9 cellular contexts compared by ENCODE assay signal in the genomic region with DNA sequence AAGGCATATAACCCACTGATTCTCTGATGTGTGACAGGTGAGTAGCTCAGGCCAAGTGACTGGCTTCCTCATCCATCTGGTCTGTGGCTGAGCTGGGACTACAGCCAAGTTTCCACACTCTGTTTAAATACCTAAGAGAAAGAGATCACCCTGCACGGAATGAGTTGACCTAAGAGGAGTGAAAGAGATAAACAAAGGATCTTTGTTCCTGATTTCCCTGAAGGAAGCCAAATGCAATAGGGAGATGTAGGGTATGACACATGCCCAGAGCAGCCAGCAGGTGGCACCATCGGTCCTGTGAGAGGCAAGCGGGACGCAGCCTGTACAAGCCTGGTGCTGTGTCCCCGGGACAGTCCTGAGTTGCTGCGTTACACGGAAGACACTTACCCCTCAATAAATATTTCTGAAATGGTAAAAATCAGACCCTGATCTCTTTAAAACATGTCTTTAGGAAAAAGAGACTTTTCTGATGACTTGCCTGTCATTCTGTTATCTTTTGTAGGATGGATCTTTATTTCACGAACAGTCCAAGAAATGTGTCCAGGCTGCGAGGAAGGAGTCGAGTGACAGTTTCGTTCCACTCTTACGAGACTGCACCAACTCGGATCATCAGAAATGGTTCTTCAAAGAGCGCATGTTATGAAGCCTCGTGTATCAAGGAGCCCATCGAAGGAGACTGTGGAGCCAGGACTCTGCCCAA. TPM values are rescaled to one million over a fixed set of nuclear protein-coding genes. Genes with fewer than 3 reads are reported as not detected.
DNase-seq lines count a peak whose midpoint lies in the region; ATAC-seq, FAIRE-seq and TF ChIP-seq lines count a peak whose summit lies in the region.
"Had no signal": no experiment of that assay in that cellular context is flagged by ENCODE, and none has a peak within 500 bp of the region (broad histone marks: within the 10 kb centered on the region; RNA-seq: fewer than 3 reads in every experiment).

No MANE protein-coding gene starts in this region.

- H3K4me3 ChIP-seq in esophagus muscularis mucosa, result peak overlapping the region; percentile 35 to 47 (median 43)

- no peaks in the 10 kb centered on the region for H3K27me3 Mint-ChIP-seq in naive B cell
- H3K27me3 Mint-ChIP-seq: activated naive CD8-positive, alpha-beta T cell had no signal

- no peak overlapping the region for H3K4me3 Mint-ChIP-seq in naive B cell
- H3K4me3 Mint-ChIP-seq: activated naive CD8-positive, alpha-beta T cell had no signal

- H3K9me3 ChIP-seq in esophagus muscularis mucosa, result no peaks in the 10 kb centered on the region

- 21% methylated on average over 16 of the region's 16 CpGs for WGBS in esophagus muscularis mucosa

- DNase-seq in CMK (ENCODE audit: low read depth), result peak; percentile 50
- DNase-seq in HTR-8/SVneo (ENCODE audit: insufficient read length, low spot score), result peak; percentile 74
- DNase-seq in OCI-M1 (lab: John Stamatoyannopoulos, UW), result peak; percentile 91
- DNase-seq in activated T-cell treated with anti-CD3 and anti-CD28 coated beads for 48 hours (ENCODE audit: low read depth), result peak; percentile 71
- DNase-seq in esophagus muscularis mucosa (ENCODE audit: extremely low spot score), result no peak
- DNase-seq in naive B cell, result peak; percentile 41
- peak; percentile 35 to 49 for DNase-seq in stimulated activated CD8-positive, alpha-beta memory T cell treated with anti-CD3 and anti-CD28 coated beads, Interleukin-7, amount 100 ng/mL, for 1 hour (ENCODE audit: low read depth in 2 of 2)

- H3K36me3 Mint-ChIP-seq in naive B cell, result peaks cover 0 to 4% of the 10 kb centered on the region in 2 donors

- H3K4me1 ChIP-seq in esophagus muscularis mucosa, result peaks cover 5 to 48% (median 43%) of the 10 kb centered on the region in 4 donors

- H3K27me3 ChIP-seq in esophagus muscularis mucosa, result no peaks in the 10 kb centered on the region

- peak overlapping the region; percentile 73 to 86 (median 78) for H3K27ac ChIP-seq in esophagus muscularis mucosa (replicated peaks in 1 of 4)

- H3K9me3 Mint-ChIP-seq in naive B cell, result no peaks in the 10 kb centered on the region

- TF ChIP-seq EP300 in esophagus muscularis mucosa (IDR thresholded peaks at IDR 0.05), result no peak

- H3K36me3 ChIP-seq in esophagus muscularis mucosa, result peaks cover 0 to 9% (median 4%) of the 10 kb centered on the region in 4 donors

- peak; percentile 49 for FAIRE-seq in HTR-8/SVneo (lab: Jason Lieb, UNC)

- H3K27ac Mint-ChIP-seq in naive B cell, result peak overlapping the region in 1 of 6 donors; percentile 3
- H3K27ac Mint-ChIP-seq: activated naive CD8-positive, alpha-beta T cell had no signal

- peaks cover 0 to 4% (median 2%) of the 10 kb centered on the region in 3 donors for H3K4me1 Mint-ChIP-seq in naive B cell

- ATAC-seq in GM19467 (IDR thresholded peaks at IDR 0.05; ENCODE audit: unreplicated experiment) (peak; percentile 93), naive B cell (ENCODE audit: low read depth in 2 of 2) (peak; percentile 76 to 80)

- peak; percentile 87 to 99 (median 91) for TF ChIP-seq CTCF in esophagus muscularis mucosa (IDR thresholded peaks at IDR 0.05)

- intact Hi-C loops in esophagus muscularis mucosa (cut with DNase I), result no loop called here

- no peak for TF ChIP-seq POLR2A in esophagus muscularis mucosa (IDR thresholded peaks at IDR 0.05; ENCODE audit: low read depth)

RNA-seq across cellular contexts. Expression of gene GALNT12, which starts 41.1 kb away (rescaled TPM):
- total RNA-seq in esophagus muscularis mucosa, result 10 to 100 TPM; 12.4 to 22.4 (median 16.2) TPM
- 1 to 10 TPM in 1 of 6 donors, under 1 TPM in 4, not detected in 1; 0.53 to 2.2 (median 0.78) TPM for polyA plus RNA-seq in naive B cell (ENCODE audit: low read depth in 6 of 6)

RNA-seq across cellular contexts. Expression of gene ANKS6, which starts 52.2 kb away (rescaled TPM):
- total RNA-seq in esophagus muscularis mucosa, result 10 to 100 TPM; 15.8 to 31.4 (median 23.6) TPM
- 1 to 10 TPM; 2.0 to 8.5 (median 4.0) TPM for polyA plus RNA-seq in naive B cell (ENCODE audit: low read depth in 6 of 6)
